3 cellular contexts compared by ENCODE assay signal in genomic region chr5:32156635-32157034, GRCh38.
TF ChIP-seq lines count a peak whose summit lies in the region.

No MANE protein-coding gene starts in this region.

TF ChIP-seq in HepG2, 621 proteins besides CTCF, POLR2A, EP300 and RAD21:
- TF ChIP-seq, protein P1, sequence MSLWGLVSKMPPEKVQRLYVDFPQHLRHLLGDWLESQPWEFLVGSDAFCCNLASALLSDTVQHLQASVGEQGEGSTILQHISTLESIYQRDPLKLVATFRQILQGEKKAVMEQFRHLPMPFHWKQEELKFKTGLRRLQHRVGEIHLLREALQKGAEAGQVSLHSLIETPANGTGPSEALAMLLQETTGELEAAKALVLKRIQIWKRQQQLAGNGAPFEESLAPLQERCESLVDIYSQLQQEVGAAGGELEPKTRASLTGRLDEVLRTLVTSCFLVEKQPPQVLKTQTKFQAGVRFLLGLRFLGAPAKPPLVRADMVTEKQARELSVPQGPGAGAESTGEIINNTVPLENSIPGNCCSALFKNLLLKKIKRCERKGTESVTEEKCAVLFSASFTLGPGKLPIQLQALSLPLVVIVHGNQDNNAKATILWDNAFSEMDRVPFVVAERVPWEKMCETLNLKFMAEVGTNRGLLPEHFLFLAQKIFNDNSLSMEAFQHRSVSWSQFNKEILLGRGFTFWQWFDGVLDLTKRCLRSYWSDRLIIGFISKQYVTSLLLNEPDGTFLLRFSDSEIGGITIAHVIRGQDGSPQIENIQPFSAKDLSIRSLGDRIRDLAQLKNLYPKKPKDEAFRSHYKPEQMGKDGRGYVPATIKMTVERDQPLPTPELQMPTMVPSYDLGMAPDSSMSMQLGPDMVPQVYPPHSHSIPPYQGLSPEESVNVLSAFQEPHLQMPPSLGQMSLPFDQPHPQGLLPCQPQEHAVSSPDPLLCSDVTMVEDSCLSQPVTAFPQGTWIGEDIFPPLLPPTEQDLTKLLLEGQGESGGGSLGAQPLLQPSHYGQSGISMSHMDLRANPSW (CRISPR knock-in tag; IDR thresholded peaks at IDR 0.05; ENCODE audit: borderline replicate concordance), result no peak
- TF ChIP-seq ZNF205 (CRISPR knock-in tag; IDR thresholded peaks at IDR 0.05) (no peak), SRSF9 (IDR thresholded peaks at IDR 0.05; ENCODE audit: borderline replicate concordance, insufficient read depth, low read depth, low read length, poor library complexity, severe bottlenecking) (no peak), ZNF333 (CRISPR knock-in tag; IDR thresholded peaks at IDR 0.05; ENCODE audit: borderline replicate concordance) (no peak), SCMH1 (CRISPR knock-in tag; IDR thresholded peaks at IDR 0.05; ENCODE audit: borderline replicate concordance) (no peak), FOXA3 (CRISPR knock-in tag; IDR thresholded peaks at IDR 0.05) (no peak), SIX4 (CRISPR knock-in tag; IDR thresholded peaks at IDR 0.05) (no peak)
- TF ChIP-seq, protein P2, sequence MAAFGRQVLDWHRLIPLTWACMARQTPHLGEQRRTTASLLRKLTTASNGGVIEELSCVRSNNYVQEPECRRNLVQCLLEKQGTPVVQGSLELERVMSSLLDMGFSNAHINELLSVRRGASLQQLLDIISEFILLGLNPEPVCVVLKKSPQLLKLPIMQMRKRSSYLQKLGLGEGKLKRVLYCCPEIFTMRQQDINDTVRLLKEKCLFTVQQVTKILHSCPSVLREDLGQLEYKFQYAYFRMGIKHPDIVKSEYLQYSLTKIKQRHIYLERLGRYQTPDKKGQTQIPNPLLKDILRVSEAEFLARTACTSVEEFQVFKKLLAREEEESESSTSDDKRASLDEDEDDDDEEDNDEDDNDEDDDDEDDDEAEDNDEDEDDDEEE (CRISPR knock-in tag; IDR thresholded peaks at IDR 0.05), result no peak

TF ChIP-seq in H1, 55 proteins besides CTCF, POLR2A, EP300 and RAD21:
- TF ChIP-seq POLR2AphosphoS5 (IDR thresholded peaks at IDR 0.05; ENCODE audit: low read depth, low read length), result peak; percentile 31
- TF ChIP-seq ZNF274 (IDR thresholded peaks at IDR 0.05; ENCODE audit: borderline replicate concordance, extremely low read depth, low read length), result no peak
- no peak for TF ChIP-seq SIX5 (IDR thresholded peaks at IDR 0.05; ENCODE audit: low read depth, low read length)

TF ChIP-seq in HEK293T, 16 proteins besides CTCF, POLR2A, EP300 and RAD21:
- no peak for TF ChIP-seq LEF1 (IDR thresholded peaks at IDR 0.05; ENCODE audit: borderline replicate concordance)
- TF ChIP-seq ARNT (IDR thresholded peaks at IDR 0.05), result no peak
- TF ChIP-seq HDGF (IDR thresholded peaks at IDR 0.05; ENCODE audit: borderline replicate concordance), result no peak
- TF ChIP-seq TARDBP (IDR thresholded peaks at IDR 0.05), result no peak
- no peak for TF ChIP-seq FOXA1 (IDR thresholded peaks at IDR 0.05)
- no peak for TF ChIP-seq FOXK2 (IDR thresholded peaks at IDR 0.05)
- no peak for TF ChIP-seq SUZ12 (IDR thresholded peaks at IDR 0.05)
- TF ChIP-seq CTBP1 (IDR thresholded peaks at IDR 0.05; ENCODE audit: borderline replicate concordance), result no peak
- TF ChIP-seq FOXM1 (IDR thresholded peaks at IDR 0.05; ENCODE audit: borderline replicate concordance), result no peak
- no peak for TF ChIP-seq PKNOX1 (IDR thresholded peaks at IDR 0.05)
- no peak for TF ChIP-seq L3MBTL2 (conservative IDR thresholded peaks at IDR 0.05)
- no peak for TF ChIP-seq BHLHE40 (IDR thresholded peaks at IDR 0.05; ENCODE audit: borderline replicate concordance)
- no peak for TF ChIP-seq ZNF384 (IDR thresholded peaks at IDR 0.05)
- no peak for TF ChIP-seq NFRKB (IDR thresholded peaks at IDR 0.05)
TF ChIP-seq in HEK293T: peak in this region for 0.
